In genomic region chr1:7562729-7563605, GRCh38 we compare ENCODE assay signal across 24 cellular contexts.
"Had no signal": no experiment of that assay in that cellular context is flagged by ENCODE, and none has a peak within 500 bp of the region (broad histone marks: within the 10 kb centered on the region; RNA-seq: fewer than 3 reads in every experiment).

No MANE protein-coding gene starts in this region.

- H3K9me3 ChIP-seq: MG63 had no signal

- H3K4me2 ChIP-seq: KMS-11 had no signal

- H3K9me3 Mint-ChIP-seq: activated B cell treated with CpG ODN at 0.5 μM for 24 hours; activated CD4-positive, alpha-beta memory T cell treated with anti-CD3 and anti-CD28 coated beads for 36 hours; activated CD4-positive, alpha-beta T cell treated with anti-CD3 and anti-CD28 coated beads, Interleukin-2, amount 10 ng/mL, durations not matched to agents 7 days and 5 days; activated naive CD4-positive, alpha-beta T cell treated with anti-CD3 and anti-CD28 coated beads, Interleukin-2, amount 10 ng/mL, durations not matched to agents 7 days and 5 days; activated naive CD8-positive, alpha-beta T cell treated with anti-CD3 and anti-CD28 coated beads for 36 hours; activated T-cell treated with anti-CD3 and anti-CD28 coated beads, Interleukin-2, amount 50 U/mL, for 4 hours had no signal

- H3K27ac Mint-ChIP-seq: activated B cell treated with CpG ODN at 0.5 μM for 24 hours; activated CD4-positive, alpha-beta memory T cell treated with anti-CD3 and anti-CD28 coated beads for 36 hours; activated CD4-positive, alpha-beta T cell treated with anti-CD3 and anti-CD28 coated beads, Interleukin-2, amount 10 ng/mL, durations not matched to agents 7 days and 5 days; activated naive CD4-positive, alpha-beta T cell treated with anti-CD3 and anti-CD28 coated beads, Interleukin-2, amount 10 ng/mL, durations not matched to agents 7 days and 5 days; activated naive CD8-positive, alpha-beta T cell treated with anti-CD3 and anti-CD28 coated beads for 36 hours; T-helper 17 cell had no signal

- H3K36me3 Mint-ChIP-seq: activated CD4-positive, alpha-beta memory T cell treated with anti-CD3 and anti-CD28 coated beads for 36 hours; activated naive CD4-positive, alpha-beta T cell treated with anti-CD3 and anti-CD28 coated beads, Interleukin-2, amount 10 ng/mL, durations not matched to agents 7 days and 5 days; activated naive CD8-positive, alpha-beta T cell treated with anti-CD3 and anti-CD28 coated beads for 36 hours had no signal

- H3K27me3 ChIP-seq: brain microvascular endothelial cell, cardiac muscle cell, MG63 had no signal

- H3K27me3 Mint-ChIP-seq: activated CD4-positive, alpha-beta T cell treated with anti-CD3 and anti-CD28 coated beads, Interleukin-2, amount 10 ng/mL, durations not matched to agents 7 days and 5 days; activated naive CD4-positive, alpha-beta T cell treated with anti-CD3 and anti-CD28 coated beads, Interleukin-2, amount 10 ng/mL, durations not matched to agents 7 days and 5 days; activated naive CD8-positive, alpha-beta T cell treated with anti-CD3 and anti-CD28 coated beads for 36 hours had no signal

- H3K9ac ChIP-seq: KMS-11 had no signal

- H3K36me3 ChIP-seq: brain microvascular endothelial cell, cardiac muscle cell, MG63 had no signal

- H3K27ac ChIP-seq: brain microvascular endothelial cell, cardiac muscle cell, KMS-11 had no signal

- H3K4me3 ChIP-seq: cardiac muscle cell, MG63 had no signal

- H3K4me3 Mint-ChIP-seq: activated B cell treated with CpG ODN at 0.5 μM for 24 hours; activated CD4-positive, alpha-beta memory T cell treated with anti-CD3 and anti-CD28 coated beads for 36 hours; activated CD4-positive, alpha-beta T cell treated with anti-CD3 and anti-CD28 coated beads, Interleukin-2, amount 10 ng/mL, durations not matched to agents 7 days and 5 days; activated naive CD4-positive, alpha-beta T cell treated with anti-CD3 and anti-CD28 coated beads, Interleukin-2, amount 10 ng/mL, durations not matched to agents 7 days and 5 days; activated naive CD8-positive, alpha-beta T cell treated with anti-CD3 and anti-CD28 coated beads for 36 hours; activated T-cell treated with anti-CD3 and anti-CD28 coated beads, Interleukin-2, amount 50 U/mL, for 4 hours; T-helper 17 cell had no signal

- H3K4me1 Mint-ChIP-seq: activated B cell treated with CpG ODN at 0.5 μM for 24 hours; activated CD4-positive, alpha-beta T cell treated with anti-CD3 and anti-CD28 coated beads, Interleukin-2, amount 10 ng/mL, durations not matched to agents 7 days and 5 days; activated naive CD4-positive, alpha-beta T cell treated with anti-CD3 and anti-CD28 coated beads, Interleukin-2, amount 10 ng/mL, durations not matched to agents 7 days and 5 days; activated naive CD8-positive, alpha-beta T cell treated with anti-CD3 and anti-CD28 coated beads for 36 hours; T-helper 17 cell had no signal

- DNase-seq: activated B cell treated with CpG ODN at 0.5 μM for 24 hours; activated CD4-positive, alpha-beta memory T cell treated with anti-CD3 and anti-CD28 coated beads for 36 hours; activated CD4-positive, alpha-beta T cell treated with anti-CD3 and anti-CD28 coated beads, Interleukin-2, amount 10 ng/mL, durations not matched to agents 7 days and 5 days; activated CD8-positive, alpha-beta memory T cell treated with anti-CD3 and anti-CD28 coated beads for 24 hours; activated gamma-delta T cell treated with Interleukin-2 at 50 U/mL for 16 hours; activated naive CD4-positive, alpha-beta T cell treated with anti-CD3 and anti-CD28 coated beads, Interleukin-2, amount 10 ng/mL, durations not matched to agents 7 days and 5 days; activated naive CD8-positive, alpha-beta T cell treated with anti-CD3 and anti-CD28 coated beads for 36 hours; activated T-cell treated with anti-CD3 and anti-CD28 coated beads, Interleukin-2, amount 50 U/mL, for 4 hours; brain microvascular endothelial cell; MG63; MV-4-11; NCI-H1092 treated with DMSO at 0.1 percent for 48 hours; NCI-H1417 treated with DMSO at 0.1 percent for 48 hours; NCI-H1694; NCI-H2029 treated with DMSO at 0.1 percent for 48 hours; NCI-H345; NCI-H510A treated with DMSO at 0.1 percent for 48 hours; NCI-H69; PC-3; SIG-M5; T-helper 17 cell; T-helper 9 cell had no signal

- ATAC-seq: activated T-cell treated with anti-CD3 and anti-CD28 coated beads, Interleukin-2, amount 50 U/mL, for 4 hours; PC-3; T-helper 17 cell had no signal
